Comparison of ENCODE assay signal across 9 cellular contexts in genomic region chr2:100588071-100588786, GRCh38.
DNase-seq lines count a peak whose midpoint lies in the region; ATAC-seq lines count a peak whose summit lies in the region.
"Had no signal": no experiment of that assay in that cellular context is flagged by ENCODE, and none has a peak within 500 bp of the region (broad histone marks: within the 10 kb centered on the region; RNA-seq: fewer than 3 reads in every experiment).

No MANE protein-coding gene starts in this region.

- peak; percentile 85 for ATAC-seq in HG03442 (IDR thresholded peaks at IDR 0.05; ENCODE audit: unreplicated experiment)
- ATAC-seq in HG03457 (IDR thresholded peaks at IDR 0.05; ENCODE audit: unreplicated experiment), result no peak
- no peak for ATAC-seq in GM19455 (IDR thresholded peaks at IDR 0.05; ENCODE audit: unreplicated experiment)

- H3K4me1 Mint-ChIP-seq in activated naive CD4-positive, alpha-beta T cell treated with anti-CD3 and anti-CD28 coated beads, Interleukin-2, amount 10 ng/mL, durations not matched to agents 7 days and 5 days, result peaks cover 53% of the 10 kb centered on the region

- DNase-seq in NCI-H2029 (lab: John Stamatoyannopoulos, UW) (peak; percentile 39), NCI-H2029 treated with DMSO at 0.1 percent for 48 hours (lab: John Stamatoyannopoulos, UW) (no peak), non-pigmented ciliary epithelial cell (ENCODE audit: low read depth) (peak; percentile 65), NCI-H2227 (lab: John Stamatoyannopoulos, UW; ENCODE audit: unreplicated experiment) (no peak)
- DNase-seq in activated naive CD4-positive, alpha-beta T cell treated with anti-CD3 and anti-CD28 coated beads, Interleukin-2, amount 10 ng/mL, durations not matched to agents 7 days and 5 days, result peak; percentile 48
- DNase-seq: NCI-H510A treated with DMSO at 0.1 percent for 48 hours had no signal

- peak overlapping the region; percentile 53 for H3K27ac Mint-ChIP-seq in activated naive CD4-positive, alpha-beta T cell treated with anti-CD3 and anti-CD28 coated beads, Interleukin-2, amount 10 ng/mL, durations not matched to agents 7 days and 5 days

- H3K4me3 Mint-ChIP-seq in activated naive CD4-positive, alpha-beta T cell treated with anti-CD3 and anti-CD28 coated beads, Interleukin-2, amount 10 ng/mL, durations not matched to agents 7 days and 5 days, result no peak overlapping the region

- H3K9me3 Mint-ChIP-seq in activated naive CD4-positive, alpha-beta T cell treated with anti-CD3 and anti-CD28 coated beads, Interleukin-2, amount 10 ng/mL, durations not matched to agents 7 days and 5 days, result no peaks in the 10 kb centered on the region

- H3K36me3 Mint-ChIP-seq in activated naive CD4-positive, alpha-beta T cell treated with anti-CD3 and anti-CD28 coated beads, Interleukin-2, amount 10 ng/mL, durations not matched to agents 7 days and 5 days, result no peaks in the 10 kb centered on the region

- peaks cover 20% of the 10 kb centered on the region for H3K27me3 Mint-ChIP-seq in activated naive CD4-positive, alpha-beta T cell treated with anti-CD3 and anti-CD28 coated beads, Interleukin-2, amount 10 ng/mL, durations not matched to agents 7 days and 5 days

- CTCF ChIA-PET in activated naive CD4-positive, alpha-beta T cell treated with anti-CD3 and anti-CD28 coated beads, Interleukin-2, amount 10 ng/mL, durations not matched to agents 7 days and 5 days (lab: Charles Lee), result interaction anchor here (0.8 kb wide), 1 partner anchor 19 kb away, joined by 3 read pairs; no protein-coding TSS in a partner anchor

Comparison
In these comparisons a context has a peak if more than half of its experiments do, and no peak if none do; other contexts are left out.
1. DNase-seq: peak in NCI-H2029 (single experiment), activated naive CD4-positive, alpha-beta T cell treated with anti-CD3 and anti-CD28 coated beads, Interleukin-2, amount 10 ng/mL, durations not matched to agents 7 days and 5 days (single experiment) and non-pigmented ciliary epithelial cell (single experiment); none in NCI-H2029 treated with DMSO at 0.1 percent for 48 hours (single experiment) and NCI-H2227 (single experiment).